ENCODE assay signal across 8 cellular contexts in genomic region chr16:15899538-15900100, GRCh38. TPM values are rescaled to one million over a fixed set of nuclear protein-coding genes. Genes with fewer than 3 reads are reported as not detected.
A peak's percentile ranks its signal among the peaks of the same experiment; 100 is the strongest.
DNase-seq lines count a peak whose midpoint lies in the region; ATAC-seq and TF ChIP-seq lines count a peak whose summit lies in the region.

No MANE protein-coding gene starts in this region.

- no peak overlapping the region for H3K4me3 ChIP-seq in HUES48 (ENCODE audit: low read depth, low read length)
- H3K4me3 ChIP-seq in mesendoderm (ENCODE audit: low read length), result no peak overlapping the region
- H3K4me3 ChIP-seq in coronary artery, result no peak overlapping the region

- H3K9ac ChIP-seq in HUES48 (ENCODE audit: low read depth, low read length), result no peak overlapping the region
- no peak overlapping the region for H3K9ac ChIP-seq in mesendoderm (ENCODE audit: low read length)

- H3K27ac ChIP-seq in HUES48 (ENCODE audit: low read depth, low read length) (peak overlapping the region; percentile 69), mesendoderm (ENCODE audit: low read depth, low read length) (no peak overlapping the region), coronary artery (no peak overlapping the region)

- H3K23ac ChIP-seq in mesendoderm (ENCODE audit: low read length), result no peak overlapping the region

- H2BK5ac ChIP-seq in mesendoderm (ENCODE audit: low read length), result no peak overlapping the region

- no peaks in the 10 kb centered on the region for H3K9me3 ChIP-seq in HUES48 (ENCODE audit: control insufficient read depth, insufficient read depth, low read length)

- no peaks in the 10 kb centered on the region for H3K9me3 Mint-ChIP-seq in activated naive CD4-positive, alpha-beta T cell treated with anti-CD3 and anti-CD28 coated beads, Interleukin-2, amount 10 ng/mL, durations not matched to agents 7 days and 5 days
- H3K9me3 Mint-ChIP-seq in mesothelial cell of epicardium, result no peaks in the 10 kb centered on the region

- DNase-seq in AG08395 (ENCODE audit: low spot score) (peak; percentile 72), mesendoderm (peak; percentile 85), NCI-H1436 treated with DMSO at 0.1 percent for 48 hours (lab: John Stamatoyannopoulos, UW) (no peak), coronary artery (ENCODE audit: low spot score) (no peak), mesothelial cell of epicardium (ENCODE audit: low spot score in 2 of 2, unreplicated experiment in 2 of 2) (no peak)
- peak; percentile 49 for DNase-seq in activated naive CD4-positive, alpha-beta T cell treated with anti-CD3 and anti-CD28 coated beads, Interleukin-2, amount 10 ng/mL, durations not matched to agents 7 days and 5 days

- no peak overlapping the region for H2AK5ac ChIP-seq in mesendoderm (ENCODE audit: low read length)

- TF ChIP-seq CTCF in coronary artery (IDR thresholded peaks at IDR 0.05) (no peak), mesothelial cell of epicardium (IDR thresholded peaks at IDR 0.05; ENCODE audit: unreplicated experiment) (no peak)

- no peaks in the 10 kb centered on the region for H3K79me2 ChIP-seq in mesendoderm (ENCODE audit: control insufficient read depth, insufficient read depth, low read length)

- no peaks in the 10 kb centered on the region for H3K79me1 ChIP-seq in mesendoderm (ENCODE audit: low read length)

- H3K36me3 ChIP-seq in HUES48 (ENCODE audit: control insufficient read depth, insufficient read depth, low read length) (no peaks in the 10 kb centered on the region), mesendoderm (ENCODE audit: control insufficient read depth, insufficient read depth, low read length) (no peaks in the 10 kb centered on the region)

- peaks cover 7% of the 10 kb centered on the region for H3K27me3 Mint-ChIP-seq in activated naive CD4-positive, alpha-beta T cell treated with anti-CD3 and anti-CD28 coated beads, Interleukin-2, amount 10 ng/mL, durations not matched to agents 7 days and 5 days
- peaks cover 2% of the 10 kb centered on the region for H3K27me3 Mint-ChIP-seq in mesothelial cell of epicardium (ENCODE audit: low read depth)

- peaks cover 25% of the 10 kb centered on the region for H3K4me1 Mint-ChIP-seq in activated naive CD4-positive, alpha-beta T cell treated with anti-CD3 and anti-CD28 coated beads, Interleukin-2, amount 10 ng/mL, durations not matched to agents 7 days and 5 days
- no peaks in the 10 kb centered on the region for H3K4me1 Mint-ChIP-seq in mesothelial cell of epicardium

- no peak overlapping the region for H3K4me3 Mint-ChIP-seq in activated naive CD4-positive, alpha-beta T cell treated with anti-CD3 and anti-CD28 coated beads, Interleukin-2, amount 10 ng/mL, durations not matched to agents 7 days and 5 days
- H3K4me3 Mint-ChIP-seq in mesothelial cell of epicardium, result no peak overlapping the region

- ATAC-seq in GM18873 (IDR thresholded peaks at IDR 0.05; ENCODE audit: low FRiP score, unreplicated experiment), result peak; percentile 47

- no CpG with 5 or more reads among the region's 9 CpGs for WGBS in mesendoderm (ENCODE audit: extremely low coverage, insufficient coverage, low lambda C conversion rate)

- peak overlapping the region; percentile 7 for H3K56ac ChIP-seq in mesendoderm (ENCODE audit: low read length)

- no peak overlapping the region for H3K4ac ChIP-seq in mesendoderm (ENCODE audit: low read depth, low read length)

- no peak overlapping the region for H4K5ac ChIP-seq in mesendoderm (ENCODE audit: low read length)

- CTCF ChIA-PET in activated naive CD4-positive, alpha-beta T cell treated with anti-CD3 and anti-CD28 coated beads, Interleukin-2, amount 10 ng/mL, durations not matched to agents 7 days and 5 days (lab: Charles Lee), result interaction anchor here (0.6 kb wide), 2 partner anchors 25 to 236 kb away, joined by 3 read pairs; no protein-coding TSS in a partner anchor

- H4K8ac ChIP-seq in mesendoderm (ENCODE audit: low read depth, low read length), result no peak overlapping the region

- H3K27ac Mint-ChIP-seq in activated naive CD4-positive, alpha-beta T cell treated with anti-CD3 and anti-CD28 coated beads, Interleukin-2, amount 10 ng/mL, durations not matched to agents 7 days and 5 days, result peak overlapping the region; percentile 37
- no peak overlapping the region for H3K27ac Mint-ChIP-seq in mesothelial cell of epicardium

- no peaks in the 10 kb centered on the region for H3K27me3 ChIP-seq in HUES48 (ENCODE audit: control insufficient read depth, insufficient read depth, low read length)
- no peaks in the 10 kb centered on the region for H3K27me3 ChIP-seq in mesendoderm (ENCODE audit: insufficient read depth, low read length, poor library complexity)

- no peaks in the 10 kb centered on the region for H3K36me3 Mint-ChIP-seq in activated naive CD4-positive, alpha-beta T cell treated with anti-CD3 and anti-CD28 coated beads, Interleukin-2, amount 10 ng/mL, durations not matched to agents 7 days and 5 days
- H3K36me3 Mint-ChIP-seq in mesothelial cell of epicardium, result no peaks in the 10 kb centered on the region

- no peak overlapping the region for H3K4me2 ChIP-seq in mesendoderm (ENCODE audit: low read length)

- no peak overlapping the region for H2BK120ac ChIP-seq in mesendoderm (ENCODE audit: low read depth, low read length)

- no peak overlapping the region for H3K18ac ChIP-seq in mesendoderm (ENCODE audit: low read length)

- H3K4me1 ChIP-seq in HUES48 (ENCODE audit: control insufficient read depth, insufficient read depth, low read length), result no peaks in the 10 kb centered on the region
- no peaks in the 10 kb centered on the region for H3K4me1 ChIP-seq in mesendoderm (ENCODE audit: control insufficient read depth, low read depth, low read length)

- no peak overlapping the region for H2BK15ac ChIP-seq in mesendoderm (replicated peaks; ENCODE audit: low read depth)

RNA-seq across cellular contexts. Expression of gene CEP20, which starts 11.2 kb away (rescaled TPM):
- polyA plus RNA-seq in mesendoderm (2013, experiment 1 of 2), result 45.9 TPM
- 46.7 TPM for polyA plus RNA-seq in mesendoderm (2013, experiment 2 of 2)
- 23.3 to 25.5 TPM (median 24.0 TPM) in 3 replicates for total RNA-seq in mesothelial cell of epicardium

RNA-seq across cellular contexts. Expression of gene MYH11, which starts 42.8 kb away (rescaled TPM):
- polyA plus RNA-seq in mesendoderm (2013, experiment 1 of 2), result 0.32 TPM
- 0.66 TPM for polyA plus RNA-seq in mesendoderm (2013, experiment 2 of 2)
- total RNA-seq in mesothelial cell of epicardium, result 0.58 to 0.89 TPM (median 0.66 TPM) in 3 replicates

RNA-seq across cellular contexts. Expression of gene ABCC1, which starts 49.8 kb away (rescaled TPM):
- polyA plus RNA-seq in mesendoderm (2013, experiment 1 of 2), result 22.5 TPM
- polyA plus RNA-seq in mesendoderm (2013, experiment 2 of 2), result 22.3 TPM
- 65.2 to 69.4 TPM (median 66.9 TPM) in 3 replicates for total RNA-seq in mesothelial cell of epicardium

Comparison
In these comparisons a context has a peak if more than half of its experiments do, and no peak if none do; other contexts are left out.
1. DNase-seq: peak in AG08395 (single experiment), activated naive CD4-positive, alpha-beta T cell treated with anti-CD3 and anti-CD28 coated beads, Interleukin-2, amount 10 ng/mL, durations not matched to agents 7 days and 5 days (single experiment) and mesendoderm (single experiment); none in NCI-H1436 treated with DMSO at 0.1 percent for 48 hours (single experiment), coronary artery (single experiment) and mesothelial cell of epicardium (0 of 2).